Comparison of ENCODE assay signal across 1 cellular context in the genomic region with DNA sequence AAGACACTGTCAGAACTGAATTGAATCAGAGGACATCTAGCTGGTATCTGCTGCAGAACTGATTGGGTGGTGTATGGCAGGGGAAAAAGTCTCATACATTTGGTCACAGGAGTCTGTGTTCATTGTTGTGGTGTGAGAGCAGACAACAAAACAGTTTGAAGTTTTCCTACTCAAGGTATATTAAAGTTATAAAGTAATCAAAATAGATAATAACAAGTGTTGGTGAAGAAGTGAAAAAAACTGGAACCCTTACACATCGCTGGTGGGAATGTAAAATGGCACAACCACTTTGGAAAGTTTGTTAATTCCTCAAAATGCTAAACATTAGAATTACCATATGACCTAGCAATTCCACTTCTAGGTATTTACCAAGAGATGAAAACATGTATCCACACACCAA.
TF ChIP-seq lines count a peak whose summit lies in the region.

No MANE protein-coding gene starts in this region.

TF ChIP-seq in GM23338, 12 proteins besides CTCF, POLR2A, EP300 and RAD21 (continued from another document):
- TF ChIP-seq ETS1 (IDR thresholded peaks at IDR 0.05), result no peak
- TF ChIP-seq, protein P1, sequence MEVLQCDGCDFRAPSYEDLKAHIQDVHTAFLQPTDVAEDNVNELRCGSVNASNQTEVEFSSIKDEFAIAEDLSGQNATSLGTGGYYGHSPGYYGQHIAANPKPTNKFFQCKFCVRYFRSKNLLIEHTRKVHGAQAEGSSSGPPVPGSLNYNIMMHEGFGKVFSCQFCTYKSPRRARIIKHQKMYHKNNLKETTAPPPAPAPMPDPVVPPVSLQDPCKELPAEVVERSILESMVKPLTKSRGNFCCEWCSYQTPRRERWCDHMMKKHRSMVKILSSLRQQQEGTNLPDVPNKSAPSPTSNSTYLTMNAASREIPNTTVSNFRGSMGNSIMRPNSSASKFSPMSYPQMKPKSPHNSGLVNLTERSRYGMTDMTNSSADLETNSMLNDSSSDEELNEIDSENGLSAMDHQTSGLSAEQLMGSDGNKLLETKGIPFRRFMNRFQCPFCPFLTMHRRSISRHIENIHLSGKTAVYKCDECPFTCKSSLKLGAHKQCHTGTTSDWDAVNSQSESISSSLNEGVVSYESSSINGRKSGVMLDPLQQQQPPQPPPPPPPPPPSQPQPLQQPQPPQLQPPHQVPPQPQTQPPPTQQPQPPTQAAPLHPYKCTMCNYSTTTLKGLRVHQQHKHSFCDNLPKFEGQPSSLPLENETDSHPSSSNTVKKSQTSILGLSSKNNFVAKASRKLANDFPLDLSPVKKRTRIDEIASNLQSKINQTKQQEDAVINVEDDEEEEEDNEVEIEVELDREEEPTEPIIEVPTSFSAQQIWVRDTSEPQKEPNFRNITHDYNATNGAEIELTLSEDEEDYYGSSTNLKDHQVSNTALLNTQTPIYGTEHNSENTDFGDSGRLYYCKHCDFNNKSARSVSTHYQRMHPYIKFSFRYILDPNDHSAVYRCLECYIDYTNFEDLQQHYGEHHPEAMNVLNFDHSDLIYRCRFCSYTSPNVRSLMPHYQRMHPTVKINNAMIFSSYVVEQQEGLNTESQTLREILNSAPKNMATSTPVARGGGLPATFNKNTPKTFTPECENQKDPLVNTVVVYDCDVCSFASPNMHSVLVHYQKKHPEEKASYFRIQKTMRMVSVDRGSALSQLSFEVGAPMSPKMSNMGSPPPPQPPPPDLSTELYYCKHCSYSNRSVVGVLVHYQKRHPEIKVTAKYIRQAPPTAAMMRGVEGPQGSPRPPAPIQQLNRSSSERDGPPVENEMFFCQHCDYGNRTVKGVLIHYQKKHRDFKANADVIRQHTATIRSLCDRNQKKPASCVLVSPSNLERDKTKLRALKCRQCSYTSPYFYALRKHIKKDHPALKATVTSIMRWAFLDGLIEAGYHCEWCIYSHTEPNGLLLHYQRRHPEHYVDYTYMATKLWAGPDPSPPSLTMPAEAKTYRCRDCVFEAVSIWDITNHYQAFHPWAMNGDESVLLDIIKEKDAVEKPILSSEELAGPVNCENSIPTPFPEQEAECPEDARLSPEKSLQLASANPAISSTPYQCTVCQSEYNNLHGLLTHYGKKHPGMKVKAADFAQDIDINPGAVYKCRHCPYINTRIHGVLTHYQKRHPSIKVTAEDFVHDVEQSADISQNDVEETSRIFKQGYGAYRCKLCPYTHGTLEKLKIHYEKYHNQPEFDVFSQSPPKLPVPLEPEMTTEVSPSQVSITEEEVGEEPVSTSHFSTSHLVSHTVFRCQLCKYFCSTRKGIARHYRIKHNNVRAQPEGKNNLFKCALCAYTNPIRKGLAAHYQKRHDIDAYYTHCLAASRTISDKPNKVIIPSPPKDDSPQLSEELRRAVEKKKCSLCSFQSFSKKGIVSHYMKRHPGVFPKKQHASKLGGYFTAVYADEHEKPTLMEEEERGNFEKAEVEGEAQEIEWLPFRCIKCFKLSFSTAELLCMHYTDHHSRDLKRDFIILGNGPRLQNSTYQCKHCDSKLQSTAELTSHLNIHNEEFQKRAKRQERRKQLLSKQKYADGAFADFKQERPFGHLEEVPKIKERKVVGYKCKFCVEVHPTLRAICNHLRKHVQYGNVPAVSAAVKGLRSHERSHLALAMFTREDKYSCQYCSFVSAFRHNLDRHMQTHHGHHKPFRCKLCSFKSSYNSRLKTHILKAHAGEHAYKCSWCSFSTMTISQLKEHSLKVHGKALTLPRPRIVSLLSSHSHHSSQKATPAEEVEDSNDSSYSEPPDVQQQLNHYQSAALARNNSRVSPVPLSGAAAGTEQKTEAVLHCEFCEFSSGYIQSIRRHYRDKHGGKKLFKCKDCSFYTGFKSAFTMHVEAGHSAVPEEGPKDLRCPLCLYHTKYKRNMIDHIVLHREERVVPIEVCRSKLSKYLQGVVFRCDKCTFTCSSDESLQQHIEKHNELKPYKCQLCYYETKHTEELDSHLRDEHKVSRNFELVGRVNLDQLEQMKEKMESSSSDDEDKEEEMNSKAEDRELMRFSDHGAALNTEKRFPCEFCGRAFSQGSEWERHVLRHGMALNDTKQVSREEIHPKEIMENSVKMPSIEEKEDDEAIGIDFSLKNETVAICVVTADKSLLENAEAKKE (CRISPR knock-in tag; IDR thresholded peaks at IDR 0.05), result no peak
